17 cellular contexts compared by ENCODE assay signal in genomic region chr4:107951551-107951950, GRCh38. TPM values are rescaled to one million over a fixed set of nuclear protein-coding genes. Genes with fewer than 3 reads are reported as not detected.
DNase-seq lines count a peak whose midpoint lies in the region; ATAC-seq, FAIRE-seq and TF ChIP-seq lines count a peak whose summit lies in the region.
"Had no signal": no experiment of that assay in that cellular context is flagged by ENCODE, and none has a peak within 500 bp of the region (broad histone marks: within the 10 kb centered on the region; RNA-seq: fewer than 3 reads in every experiment).

No MANE protein-coding gene starts in this region.

- no peak for ATAC-seq in esophagus mucosa
- ATAC-seq in HG03565 (IDR thresholded peaks at IDR 0.05; ENCODE audit: unreplicated experiment), result no peak
- ATAC-seq: natural killer cell, T-helper 17 cell had no signal

- no peak for TF ChIP-seq POLR2A in GM12891 (IDR thresholded peaks at IDR 0.05; ENCODE audit: low read depth, low read length)

- H3K4me3 ChIP-seq in epithelial cell of esophagus (ENCODE audit: low read length), result no peak overlapping the region

- DNase-seq in AG08396 (ENCODE audit: low spot score), result peak; percentile 52
- peak; percentile 30 for DNase-seq in M059J (ENCODE audit: low read depth)
- peak; percentile 81 for DNase-seq in epithelial cell of esophagus (ENCODE audit: low read depth)
- peak; percentile 69 for DNase-seq in kidney glomerular epithelial cell (lab: John Stamatoyannopoulos, UW)
- DNase-seq in GM12891 (ENCODE audit: insufficient read length, low spot score), result no peak
- DNase-seq in cardiac septum (ENCODE audit: low spot score), result no peak
- DNase-seq: activated CD4-positive, CD25-positive, alpha-beta regulatory T cell treated with anti-CD3 and anti-CD28 coated beads, Interleukin-2, amount 50 U/mL, for 72 hours; activated CD8-positive, alpha-beta memory T cell treated with anti-CD3 and anti-CD28 coated beads, Interleukin-2, amount 50 U/mL, for 4 hours; activated naive CD4-positive, alpha-beta T cell treated with anti-CD3 and anti-CD28 coated beads, Interleukin-2, amount 10 ng/mL, durations not matched to agents 7 days and 5 days; DMS 273 treated with DMSO at 0.1 percent for 48 hours; natural killer cell; NCI-H2081; NCI-H774; stimulated activated CD8-positive, alpha-beta memory T cell treated with anti-CD3 and anti-CD28 coated beads, Interleukin-4, amount 100 ng/mL, for 48 hours; T-helper 17 cell had no signal

- TF ChIP-seq CTCF in epithelial cell of esophagus (IDR thresholded peaks at IDR 0.05; ENCODE audit: insufficient read depth, low read depth, low read length, missing control alignments), result no peak

- intact Hi-C loops in cardiac septum (cut with DNase I), result no loop called here

- no peak for FAIRE-seq in GM12891 (lab: Jason Lieb, UNC)

TF ChIP-seq in GM12891, 5 proteins besides CTCF, POLR2A, EP300 and RAD21:
- no peak for TF ChIP-seq PAX5 (IDR thresholded peaks at IDR 0.05; ENCODE audit: insufficient read depth, low read length, severe bottlenecking)
- no peak for TF ChIP-seq TAF1 (IDR thresholded peaks at IDR 0.05; ENCODE audit: low read depth, low read length)
- no peak for TF ChIP-seq POU2F2 (IDR thresholded peaks at IDR 0.05; ENCODE audit: low read depth, low read length)
- no peak for TF ChIP-seq SPI1 (IDR thresholded peaks at IDR 0.05; ENCODE audit: low read depth, low read length)
- no peak for TF ChIP-seq POLR2AphosphoS5 (IDR thresholded peaks at IDR 0.05; ENCODE audit: low read depth, low read length)

RNA-seq across cellular contexts. Expression of gene CYP2U1, which starts 20.2 kb away (rescaled TPM):
- 8.0 and 8.3 TPM in 2 replicates for total RNA-seq in M059J (2014; rRNA removed; shearing (Covaris generic))
- polyA plus RNA-seq in GM12891 (2012; ENCODE audit: low read depth, missing spikeins), result 0.77 TPM
- total RNA-seq in esophagus mucosa (0.92 TPM), cardiac septum (10.8 TPM)

RNA-seq across cellular contexts. Expression of gene HADH, which starts 38.1 kb away (rescaled TPM):
- total RNA-seq in M059J (2014; rRNA removed; shearing (Covaris generic)), result 11.2 and 15.9 TPM in 2 replicates
- polyA plus RNA-seq in GM12891 (2012; ENCODE audit: low read depth, missing spikeins), result 34.6 TPM
- total RNA-seq in esophagus mucosa (32.8 TPM), cardiac septum (121 TPM)

Comparison
In these comparisons a context has a peak if more than half of its experiments do, and no peak if none do; other contexts are left out.
1. DNase-seq: peak in AG08396 (single experiment), M059J (single experiment), epithelial cell of esophagus (single experiment) and kidney glomerular epithelial cell (single experiment); none in GM12891 (single experiment) and cardiac septum (single experiment).